ENCODE assay signal across 9 cellular contexts in the genomic region with DNA sequence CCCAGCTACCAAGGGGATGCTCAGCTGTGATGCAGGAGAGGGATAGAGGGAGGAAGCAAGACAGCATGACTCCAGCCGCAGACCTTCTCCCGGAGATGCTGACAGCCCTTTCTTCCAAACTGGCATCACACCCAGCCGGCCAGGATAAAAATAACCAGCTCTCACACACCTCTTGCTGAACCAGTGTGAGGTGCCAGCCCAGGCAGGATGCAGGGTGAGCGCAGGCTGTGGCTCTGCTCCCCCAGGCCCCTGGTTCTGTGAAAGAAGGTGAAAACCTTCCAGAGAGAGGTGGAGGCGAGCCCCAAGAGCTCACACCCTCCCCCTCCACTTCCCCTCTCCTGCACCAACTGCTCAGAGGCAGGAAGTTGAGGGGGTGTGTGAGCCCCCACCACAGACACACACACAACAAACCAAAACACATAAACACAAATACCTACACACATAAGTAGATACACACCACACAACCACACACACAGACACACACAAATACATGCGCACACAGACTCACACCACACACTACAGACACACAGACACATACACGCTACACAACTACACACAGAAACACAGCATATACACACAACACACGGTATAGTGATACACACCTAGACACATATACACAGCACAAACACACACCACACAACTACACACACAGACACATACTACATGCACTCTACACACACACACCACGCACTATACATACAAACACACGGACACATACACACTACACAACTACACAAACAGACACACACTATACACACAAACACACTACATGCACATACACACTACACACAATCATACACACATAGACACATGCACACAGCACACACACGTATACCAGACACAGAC. TPM values are rescaled to one million over a fixed set of nuclear protein-coding genes. Genes with fewer than 3 reads are reported as not detected.
DNase-seq lines count a peak whose midpoint lies in the region; ATAC-seq, FAIRE-seq and TF ChIP-seq lines count a peak whose summit lies in the region.
"Had no signal": no experiment of that assay in that cellular context is flagged by ENCODE, and none has a peak within 500 bp of the region (broad histone marks: within the 10 kb centered on the region; RNA-seq: fewer than 3 reads in every experiment).

No MANE protein-coding gene starts in this region.

- H3K4me3 ChIP-seq in bronchial epithelial cell (ENCODE audit: low read depth, low read length), result no peak overlapping the region

- DNase-seq in activated CD4-positive, alpha-beta T cell treated with anti-CD3 and anti-CD28 coated beads for 48 hours, result peak; percentile 31
- DNase-seq in activated CD4-positive, alpha-beta T cell treated with anti-CD3 and anti-CD28 coated beads for 4 hours, result no peak
- DNase-seq in bronchial epithelial cell (ENCODE audit: low read depth), result peak; percentile 50
- peak; percentile 27 to 50 for DNase-seq in stimulated activated CD8-positive, alpha-beta memory T cell treated with anti-CD3 and anti-CD28 coated beads, Interleukin-7, amount 100 ng/mL, for 4 hours (ENCODE audit: low read depth in 2 of 2)
- no peak for DNase-seq in NCI-H524 treated with DMSO at 0.1 percent for 48 hours (lab: John Stamatoyannopoulos, UW)

- ATAC-seq in HG03175 (IDR thresholded peaks at IDR 0.05; ENCODE audit: unreplicated experiment), result peak; percentile 49
- ATAC-seq in HG03280 (IDR thresholded peaks at IDR 0.05; ENCODE audit: unreplicated experiment), result no peak
- ATAC-seq in GM19023 (IDR thresholded peaks at IDR 0.05; ENCODE audit: unreplicated experiment), result no peak

- no peaks in the 10 kb centered on the region for H3K36me3 ChIP-seq in bronchial epithelial cell (ENCODE audit: control insufficient read depth, insufficient read depth, low read length)

- peak; percentile 99 for FAIRE-seq in bronchial epithelial cell (lab: Jason Lieb, UNC)

- H3K27me3 ChIP-seq in bronchial epithelial cell (ENCODE audit: control insufficient read depth, insufficient read depth, low read length), result no peaks in the 10 kb centered on the region

- TF ChIP-seq CTCF in bronchial epithelial cell (IDR thresholded peaks at IDR 0.05; ENCODE audit: insufficient read depth, low read length, severe bottlenecking), result no peak

RNA-seq across cellular contexts. Expression of gene GPR15LG, which starts 4.2 kb away (rescaled TPM):
- total RNA-seq in bronchial epithelial cell, result 0.53 and 2.6 TPM in 2 replicates
- total RNA-seq: epithelial cell of proximal tubule had no signal

RNA-seq across cellular contexts. Expression of gene CDHR1, which starts 16.6 kb away (rescaled TPM):
- 0.53 and 0.90 TPM in 2 replicates for total RNA-seq in bronchial epithelial cell

RNA-seq across cellular contexts. Expression of gene GHITM, which starts 38.5 kb away (rescaled TPM):
- total RNA-seq in bronchial epithelial cell, result 415 and 431 TPM in 2 replicates

RNA-seq across cellular contexts. Expression of gene LRIT2, which starts 47.6 kb away (rescaled TPM):
- not detected in 2 replicates for total RNA-seq in bronchial epithelial cell
- total RNA-seq: epithelial cell of proximal tubule had no signal

Comparison
In these comparisons a context has a peak if more than half of its experiments do, and no peak if none do; other contexts are left out.
1. DNase-seq: peak in activated CD4-positive, alpha-beta T cell treated with anti-CD3 and anti-CD28 coated beads for 48 hours (single experiment), bronchial epithelial cell (single experiment) and stimulated activated CD8-positive, alpha-beta memory T cell treated with anti-CD3 and anti-CD28 coated beads, Interleukin-7, amount 100 ng/mL, for 4 hours (2 of 2); none in activated CD4-positive, alpha-beta T cell treated with anti-CD3 and anti-CD28 coated beads for 4 hours (0 of 2) and NCI-H524 treated with DMSO at 0.1 percent for 48 hours (single experiment).